21 cellular contexts compared by ENCODE assay signal in genomic region chr11:20038969-20039368, GRCh38.
"Had no signal": no experiment of that assay in that cellular context is flagged by ENCODE, and none has a peak within 500 bp of the region (broad histone marks: within the 10 kb centered on the region; RNA-seq: fewer than 3 reads in every experiment).

No MANE protein-coding gene starts in this region.

- H3K27ac Mint-ChIP-seq: natural killer cell, neural progenitor cell had no signal

- H3K4me3 ChIP-seq: dorsolateral prefrontal cortex, esophagus muscularis mucosa, gastrocnemius medialis, heart right ventricle, neural progenitor cell, pancreas, suprapubic skin, tibial nerve had no signal

- ATAC-seq: gastrocnemius medialis, heart right ventricle, left colon, natural killer cell, pancreas, right cardiac atrium had no signal

- H3K4me2 ChIP-seq: neural progenitor cell had no signal

- H3K9me3 Mint-ChIP-seq: natural killer cell, neural progenitor cell had no signal

- H3K9ac ChIP-seq: neural progenitor cell had no signal

- H3K4me1 ChIP-seq: suprapubic skin had no signal

- H3K27ac ChIP-seq: esophagus muscularis mucosa, gastrocnemius medialis, heart right ventricle, neural progenitor cell, pancreas, suprapubic skin, tibial nerve had no signal

- FAIRE-seq: keratinocyte, pancreas, small intestine, urothelium cell line had no signal

- H3K4me3 Mint-ChIP-seq: natural killer cell, neural progenitor cell had no signal

- H2AFZ ChIP-seq: neural progenitor cell had no signal

- DNase-seq: caudate nucleus; cortex of kidney; dorsolateral prefrontal cortex; effector CD8-positive, alpha-beta T cell; gastrocnemius medialis; heart right ventricle; left colon; natural killer cell; occipital lobe; pancreas; right cardiac atrium; small intestine; stimulated activated CD4-positive, alpha-beta T cell treated with anti-CD3 and anti-CD28 coated beads, Interleukin-2, amount 100 ng/mL, for 48 hours; stimulated activated naive CD4-positive, alpha-beta T cell treated with Interleukin-2 at 50 U/mL for 16 hours had no signal

- H3K36me3 ChIP-seq: gastrocnemius medialis, neural progenitor cell, pancreas had no signal

- H3K36me3 Mint-ChIP-seq: natural killer cell had no signal

- H3K27me3 Mint-ChIP-seq: progenitor cell of endocrine pancreas had no signal

- H3K27me3 ChIP-seq: dorsolateral prefrontal cortex, esophagus muscularis mucosa, gastrocnemius medialis, heart right ventricle, neural progenitor cell, pancreas, suprapubic skin, tibial nerve had no signal

- H3K9me3 ChIP-seq: esophagus muscularis mucosa, gastrocnemius medialis, heart right ventricle, pancreas, suprapubic skin, tibial nerve had no signal

- H3K4me1 Mint-ChIP-seq: natural killer cell had no signal
